ENCODE assay signal across 25 cellular contexts in genomic region chr6:144849920-144850319, GRCh38.
"Had no signal": no experiment of that assay in that cellular context is flagged by ENCODE, and none has a peak within 500 bp of the region (broad histone marks: within the 10 kb centered on the region; RNA-seq: fewer than 3 reads in every experiment).

No MANE protein-coding gene starts in this region.

- H3K36me3 ChIP-seq: WERI-Rb-1 had no signal

- H3K27ac Mint-ChIP-seq: activated CD4-positive, alpha-beta memory T cell treated with anti-CD3 and anti-CD28 coated beads, Interleukin-2, amount 10 ng/mL, durations not matched to agents 7 days and 5 days; activated CD4-positive, alpha-beta T cell treated with anti-CD3 and anti-CD28 coated beads, Interleukin-2, amount 10 ng/mL, durations not matched to agents 7 days and 5 days; dendritic cell treated with granulocyte-macrophage colony-stimulating factor and Interleukin-4, amounts not matched to agents 40 ng/mL and 50 ng/mL, for 4 days; nephron had no signal

- H3K27ac ChIP-seq: epithelial cell of prostate, esophagus squamous epithelium, left lung, lower lobe of right lung, suprapubic skin, tibial artery, WERI-Rb-1 had no signal

- H3K4me1 Mint-ChIP-seq: activated CD4-positive, alpha-beta T cell treated with anti-CD3 and anti-CD28 coated beads, Interleukin-2, amount 10 ng/mL, durations not matched to agents 7 days and 5 days had no signal

- H3K4me3 ChIP-seq: esophagus squamous epithelium, left lung, lower lobe of right lung, suprapubic skin, tibial artery had no signal

- H3K4me3 Mint-ChIP-seq: activated CD4-positive, alpha-beta memory T cell treated with anti-CD3 and anti-CD28 coated beads, Interleukin-2, amount 10 ng/mL, durations not matched to agents 7 days and 5 days; activated CD4-positive, alpha-beta T cell treated with anti-CD3 and anti-CD28 coated beads, Interleukin-2, amount 10 ng/mL, durations not matched to agents 7 days and 5 days; activated T-cell treated with anti-CD3 and anti-CD28 coated beads, Interleukin-2, amount 50 U/mL, for 24 hours; central memory CD8-positive, alpha-beta T cell; dendritic cell treated with granulocyte-macrophage colony-stimulating factor and Interleukin-4, amounts not matched to agents 40 ng/mL and 50 ng/mL, for 4 days; nephron had no signal

- H3K27me3 Mint-ChIP-seq: activated CD4-positive, alpha-beta memory T cell treated with anti-CD3 and anti-CD28 coated beads, Interleukin-2, amount 10 ng/mL, durations not matched to agents 7 days and 5 days; activated CD4-positive, alpha-beta T cell treated with anti-CD3 and anti-CD28 coated beads, Interleukin-2, amount 10 ng/mL, durations not matched to agents 7 days and 5 days; activated T-cell treated with anti-CD3 and anti-CD28 coated beads, Interleukin-2, amount 50 U/mL, for 24 hours; central memory CD8-positive, alpha-beta T cell; dendritic cell treated with granulocyte-macrophage colony-stimulating factor and Interleukin-4, amounts not matched to agents 40 ng/mL and 50 ng/mL, for 4 days had no signal

- H3K9me3 ChIP-seq: esophagus squamous epithelium, left lung, lower lobe of right lung, suprapubic skin, tibial artery had no signal

- H3K9me3 Mint-ChIP-seq: activated CD4-positive, alpha-beta T cell treated with anti-CD3 and anti-CD28 coated beads, Interleukin-2, amount 10 ng/mL, durations not matched to agents 7 days and 5 days; activated T-cell treated with anti-CD3 and anti-CD28 coated beads, Interleukin-2, amount 50 U/mL, for 24 hours; central memory CD8-positive, alpha-beta T cell; dendritic cell treated with granulocyte-macrophage colony-stimulating factor and Interleukin-4, amounts not matched to agents 40 ng/mL and 50 ng/mL, for 4 days; nephron had no signal

- H3K4me1 ChIP-seq: esophagus squamous epithelium, left lung, lower lobe of right lung, suprapubic skin had no signal

- DNase-seq: activated CD4-positive, alpha-beta memory T cell treated with anti-CD3 and anti-CD28 coated beads, Interleukin-2, amount 10 ng/mL, durations not matched to agents 7 days and 5 days; activated CD4-positive, alpha-beta T cell treated with anti-CD3 and anti-CD28 coated beads, Interleukin-2, amount 10 ng/mL, durations not matched to agents 7 days and 5 days; activated CD8-positive, alpha-beta memory T cell treated with anti-CD3 and anti-CD28 coated beads, Interleukin-2, amount 50 U/mL, for 48 hours; activated gamma-delta T cell treated with Interleukin-2 at 50 U/mL for 16 hours; activated naive CD4-positive, alpha-beta T cell treated with anti-CD3 and anti-CD28 coated beads, Interleukin-2, amount 50 U/mL, for 16 hours; activated T-cell treated with anti-CD3 and anti-CD28 coated beads, Interleukin-2, amount 50 U/mL, for 24 hours; esophagus squamous epithelium; foreskin melanocyte; left lung; lower lobe of right lung; mesenchymal stem cell; posterior cingulate gyrus; right cardiac atrium; stimulated activated CD4-positive, alpha-beta T cell treated with anti-CD3 and anti-CD28 coated beads, Interleukin-15, amount 100 ng/mL, for 24 hours; stimulated activated CD4-positive, alpha-beta T cell treated with anti-CD3 and anti-CD28 coated beads, Interleukin-2, amount 100 ng/mL, for 24 hours; stimulated activated naive CD4-positive, alpha-beta T cell; T1000; tibial artery; WERI-Rb-1 had no signal

- ATAC-seq: activated CD4-positive, CD25-positive, alpha-beta regulatory T cell treated with anti-CD3 and anti-CD28 coated beads, Interleukin-2, amount 50 U/mL, for 24 hours; left lung; lower lobe of right lung; right cardiac atrium had no signal
